ENCODE assay signal across 1 cellular context in the genomic region with DNA sequence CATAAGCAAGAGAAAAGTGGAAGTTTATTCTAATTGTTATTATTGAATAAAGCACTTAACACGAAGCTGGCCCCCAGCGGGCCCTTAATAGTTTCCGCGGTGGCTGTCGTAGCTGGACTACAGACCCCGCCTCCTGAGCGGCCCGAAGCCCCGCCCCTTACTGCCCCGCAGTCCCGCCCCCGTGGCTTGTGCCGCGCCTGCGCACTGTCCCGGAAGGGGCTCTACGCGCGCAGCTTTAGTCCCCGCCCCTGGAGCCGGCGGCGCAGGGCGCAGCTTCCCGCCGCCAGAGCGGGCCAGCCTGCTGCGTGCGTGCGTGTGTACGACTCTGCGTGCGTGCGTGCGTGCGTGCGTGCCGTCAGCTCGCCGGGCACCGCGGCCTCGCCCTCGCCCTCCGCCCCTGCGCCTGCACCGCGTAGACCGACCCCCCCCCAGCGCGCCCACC.
TF ChIP-seq lines count a peak whose summit lies in the region.

A gene with protein sequence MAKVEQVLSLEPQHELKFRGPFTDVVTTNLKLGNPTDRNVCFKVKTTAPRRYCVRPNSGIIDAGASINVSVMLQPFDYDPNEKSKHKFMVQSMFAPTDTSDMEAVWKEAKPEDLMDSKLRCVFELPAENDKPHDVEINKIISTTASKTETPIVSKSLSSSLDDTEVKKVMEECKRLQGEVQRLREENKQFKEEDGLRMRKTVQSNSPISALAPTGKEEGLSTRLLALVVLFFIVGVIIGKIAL (plus strand): TSS at position 348 of the 442 bp plus-strand sequence. CDS start 231 bp downstream, outside the sequence.

TF ChIP-seq in neural cell, 6 proteins besides CTCF, POLR2A, EP300 and RAD21 (continued from another document):
- TF ChIP-seq, protein P1, sequence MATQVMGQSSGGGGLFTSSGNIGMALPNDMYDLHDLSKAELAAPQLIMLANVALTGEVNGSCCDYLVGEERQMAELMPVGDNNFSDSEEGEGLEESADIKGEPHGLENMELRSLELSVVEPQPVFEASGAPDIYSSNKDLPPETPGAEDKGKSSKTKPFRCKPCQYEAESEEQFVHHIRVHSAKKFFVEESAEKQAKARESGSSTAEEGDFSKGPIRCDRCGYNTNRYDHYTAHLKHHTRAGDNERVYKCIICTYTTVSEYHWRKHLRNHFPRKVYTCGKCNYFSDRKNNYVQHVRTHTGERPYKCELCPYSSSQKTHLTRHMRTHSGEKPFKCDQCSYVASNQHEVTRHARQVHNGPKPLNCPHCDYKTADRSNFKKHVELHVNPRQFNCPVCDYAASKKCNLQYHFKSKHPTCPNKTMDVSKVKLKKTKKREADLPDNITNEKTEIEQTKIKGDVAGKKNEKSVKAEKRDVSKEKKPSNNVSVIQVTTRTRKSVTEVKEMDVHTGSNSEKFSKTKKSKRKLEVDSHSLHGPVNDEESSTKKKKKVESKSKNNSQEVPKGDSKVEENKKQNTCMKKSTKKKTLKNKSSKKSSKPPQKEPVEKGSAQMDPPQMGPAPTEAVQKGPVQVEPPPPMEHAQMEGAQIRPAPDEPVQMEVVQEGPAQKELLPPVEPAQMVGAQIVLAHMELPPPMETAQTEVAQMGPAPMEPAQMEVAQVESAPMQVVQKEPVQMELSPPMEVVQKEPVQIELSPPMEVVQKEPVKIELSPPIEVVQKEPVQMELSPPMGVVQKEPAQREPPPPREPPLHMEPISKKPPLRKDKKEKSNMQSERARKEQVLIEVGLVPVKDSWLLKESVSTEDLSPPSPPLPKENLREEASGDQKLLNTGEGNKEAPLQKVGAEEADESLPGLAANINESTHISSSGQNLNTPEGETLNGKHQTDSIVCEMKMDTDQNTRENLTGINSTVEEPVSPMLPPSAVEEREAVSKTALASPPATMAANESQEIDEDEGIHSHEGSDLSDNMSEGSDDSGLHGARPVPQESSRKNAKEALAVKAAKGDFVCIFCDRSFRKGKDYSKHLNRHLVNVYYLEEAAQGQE (IDR thresholded peaks at IDR 0.05; ENCODE audit: borderline replicate concordance) = no peak
- TF ChIP-seq POLR2AphosphoS5 (IDR thresholded peaks at IDR 0.05) = peak; percentile 94
